ENCODE assay signal across 20 cellular contexts in genomic region chr5:137668574-137669093, GRCh38.
DNase-seq lines count a peak whose midpoint lies in the region; ATAC-seq, FAIRE-seq and TF ChIP-seq lines count a peak whose summit lies in the region.
"Had no signal": no experiment of that assay in that cellular context is flagged by ENCODE, and none has a peak within 500 bp of the region (broad histone marks: within the 10 kb centered on the region; RNA-seq: fewer than 3 reads in every experiment).

No MANE protein-coding gene starts in this region.

- no peak overlapping the region for H2AFZ ChIP-seq in neuronal stem cell (ENCODE audit: low read length)

- H3K9me3 ChIP-seq in CD4-positive, CD25-positive, alpha-beta regulatory T cell (ENCODE audit: control insufficient read depth in 2 of 2, low read length in 2 of 2), result no peaks in the 10 kb centered on the region
- no peaks in the 10 kb centered on the region for H3K9me3 ChIP-seq in neuronal stem cell (replicated peaks in 1 of 2; ENCODE audit: control insufficient read depth in 2 of 2, insufficient read depth in 1 of 2, low read depth in 1 of 2, low read length in 2 of 2)
- H3K9me3 ChIP-seq: SK-N-SH had no signal

- H3K9ac ChIP-seq in neuronal stem cell (ENCODE audit: low read depth, low read length, poor library complexity), result no peak overlapping the region
- H3K9ac ChIP-seq: SK-N-SH had no signal

- H3K4me3 ChIP-seq in CD4-positive, CD25-positive, alpha-beta regulatory T cell (ENCODE audit: low read depth, low read length), result no peak overlapping the region
- H3K4me3 ChIP-seq in neuronal stem cell (ENCODE audit: low read length in 2 of 2), result no peak overlapping the region

- H3K14ac ChIP-seq in neuronal stem cell (ENCODE audit: low read length), result no peak overlapping the region

- TF ChIP-seq CTCF in nephron progenitor cell (IDR thresholded peaks at IDR 0.05), result no peak

- H4K91ac ChIP-seq in neuronal stem cell (ENCODE audit: low read depth, low read length, poor library complexity), result no peak overlapping the region

- H3K79me1 ChIP-seq in neuronal stem cell (ENCODE audit: low read depth, low read length), result no peaks in the 10 kb centered on the region

- peaks cover 7% of the 10 kb centered on the region for H3K36me3 ChIP-seq in CD4-positive, CD25-positive, alpha-beta regulatory T cell (ENCODE audit: control insufficient read depth, insufficient read depth, low read length)
- no peaks in the 10 kb centered on the region for H3K36me3 ChIP-seq in neuronal stem cell (replicated peaks in 1 of 2; ENCODE audit: control insufficient read depth in 2 of 2, insufficient read depth in 2 of 2, low read length in 2 of 2)

- peaks cover 13% of the 10 kb centered on the region for H3K4me1 ChIP-seq in CD4-positive, CD25-positive, alpha-beta regulatory T cell (ENCODE audit: control insufficient read depth, insufficient read depth, low read length, poor library complexity, severe bottlenecking)
- H3K4me1 ChIP-seq in neuronal stem cell (ENCODE audit: control insufficient read depth in 2 of 2, insufficient read depth in 1 of 2, low read depth in 1 of 2, low read length in 2 of 2), result no peaks in the 10 kb centered on the region

- no peaks in the 10 kb centered on the region for H3K27me3 ChIP-seq in CD4-positive, CD25-positive, alpha-beta regulatory T cell (ENCODE audit: control insufficient read depth, insufficient read depth, low read length)
- no peaks in the 10 kb centered on the region for H3K27me3 ChIP-seq in neuronal stem cell (ENCODE audit: control insufficient read depth in 3 of 3, insufficient read depth in 3 of 3, low read depth in 1 of 3, low read length in 3 of 3)

- no peak overlapping the region for H4K8ac ChIP-seq in neuronal stem cell (ENCODE audit: low read depth, low read length)

- no peak overlapping the region for H3K18ac ChIP-seq in neuronal stem cell (ENCODE audit: low read length)

- no peak for DNase-seq in CD4-positive, CD25-positive, alpha-beta regulatory T cell
- DNase-seq in kidney tubule cell (ENCODE audit: low spot score), result peak; percentile 90
- no peak for DNase-seq in nephron progenitor cell
- no peak for DNase-seq in NCI-H2107 (lab: John Stamatoyannopoulos, UW)
- no peak for DNase-seq in HTR-8/SVneo (ENCODE audit: insufficient read length, low spot score)
- no peak for DNase-seq in activated CD4-positive, alpha-beta T cell treated with anti-CD3 and anti-CD28 coated beads, Interleukin-2, amount 50 U/mL, for 4 hours
- DNase-seq in neuronal stem cell (ENCODE audit: low spot score), result no peak
- DNase-seq: COR-L47, KG1, MV-4-11, NCI-H187, NCI-H226, NCI-H524, PC-3, RPMI8226, SHP77 treated with DMSO at 0.1 percent for 48 hours, SK-N-SH had no signal

- no peaks in the 10 kb centered on the region for H3K27me3 Mint-ChIP-seq in CD4-positive, CD25-positive, alpha-beta regulatory T cell
- H3K27me3 Mint-ChIP-seq in activated T-helper 17 cell treated with anti-CD3 and anti-CD28 coated beads, Interleukin-2, amount 50 U/mL, for 72 hours, result no peaks in the 10 kb centered on the region
- H3K27me3 Mint-ChIP-seq in nephron progenitor cell (ENCODE audit: low read depth, poor library complexity), result no peaks in the 10 kb centered on the region

- H3K4me3 Mint-ChIP-seq in CD4-positive, CD25-positive, alpha-beta regulatory T cell, result no peak overlapping the region
- H3K4me3 Mint-ChIP-seq in activated T-helper 17 cell treated with anti-CD3 and anti-CD28 coated beads, Interleukin-2, amount 50 U/mL, for 72 hours, result no peak overlapping the region
- H3K4me3 Mint-ChIP-seq in nephron progenitor cell, result no peak overlapping the region
- H3K4me3 Mint-ChIP-seq: CD14-positive monocyte had no signal

- no peak overlapping the region for H2AK5ac ChIP-seq in neuronal stem cell (ENCODE audit: low read depth, low read length)

- no peak overlapping the region for H3K4ac ChIP-seq in neuronal stem cell (ENCODE audit: low read length)

- FAIRE-seq in HTR-8/SVneo (lab: Jason Lieb, UNC), result no peak
- FAIRE-seq: GM12891 had no signal

- no peak overlapping the region for H2BK15ac ChIP-seq in neuronal stem cell (ENCODE audit: low read length)

- H2BK12ac ChIP-seq in neuronal stem cell (ENCODE audit: low read length), result no peak overlapping the region

- no CpG with 5 or more reads among the region's 5 CpGs for WGBS in neuronal stem cell (ENCODE audit: extremely low coverage in 2 of 2, insufficient read length in 2 of 2, insufficient replicate concordance in 1 of 2), 2 donors

- no peak overlapping the region for H3K4me2 ChIP-seq in neuronal stem cell (ENCODE audit: insufficient read depth, low read length, poor library complexity, severe bottlenecking)
- H3K4me2 ChIP-seq: SK-N-SH had no signal

- H2BK120ac ChIP-seq in neuronal stem cell (ENCODE audit: low read depth, low read length), result no peak overlapping the region

- H3K27ac ChIP-seq in CD4-positive, CD25-positive, alpha-beta regulatory T cell (ENCODE audit: insufficient read depth, low read length, poor library complexity, severe bottlenecking), result no peak overlapping the region
- H3K27ac ChIP-seq in neuronal stem cell (replicated peaks; ENCODE audit: low read length), result no peak overlapping the region

- H2BK5ac ChIP-seq in neuronal stem cell (ENCODE audit: low read length), result no peak overlapping the region

- peak overlapping the region in 2 of 3 donors; percentile 25 to 61 for H3K27ac Mint-ChIP-seq in CD4-positive, CD25-positive, alpha-beta regulatory T cell
- H3K27ac Mint-ChIP-seq in activated T-helper 17 cell treated with anti-CD3 and anti-CD28 coated beads, Interleukin-2, amount 50 U/mL, for 72 hours, result peak overlapping the region; percentile 22
- peak overlapping the region; percentile 33 for H3K27ac Mint-ChIP-seq in nephron progenitor cell
- H3K27ac Mint-ChIP-seq: CD14-positive monocyte had no signal

- peaks cover 25% of the 10 kb centered on the region for H3K36me3 Mint-ChIP-seq in CD4-positive, CD25-positive, alpha-beta regulatory T cell
- no peaks in the 10 kb centered on the region for H3K36me3 Mint-ChIP-seq in activated T-helper 17 cell treated with anti-CD3 and anti-CD28 coated beads, Interleukin-2, amount 50 U/mL, for 72 hours (ENCODE audit: low read depth)
- peaks cover 36% of the 10 kb centered on the region for H3K36me3 Mint-ChIP-seq in nephron progenitor cell (ENCODE audit: low read depth)
- H3K36me3 Mint-ChIP-seq: CD14-positive monocyte had no signal

- no peaks in the 10 kb centered on the region for H3K9me3 Mint-ChIP-seq in CD4-positive, CD25-positive, alpha-beta regulatory T cell
- H3K9me3 Mint-ChIP-seq in activated T-helper 17 cell treated with anti-CD3 and anti-CD28 coated beads, Interleukin-2, amount 50 U/mL, for 72 hours, result no peaks in the 10 kb centered on the region
- H3K9me3 Mint-ChIP-seq in nephron progenitor cell, result no peaks in the 10 kb centered on the region

- H3K23ac ChIP-seq in neuronal stem cell (ENCODE audit: low read depth, low read length, poor library complexity), result no peak overlapping the region

- no peak for ATAC-seq in CD4-positive, CD25-positive, alpha-beta regulatory T cell (ENCODE audit: low read depth in 2 of 2)
- ATAC-seq in activated T-helper 17 cell treated with anti-CD3 and anti-CD28 coated beads, Interleukin-2, amount 50 U/mL, for 72 hours (replicated peaks), result no peak
- ATAC-seq: PC-3 had no signal

- H3K4me1 Mint-ChIP-seq in CD4-positive, CD25-positive, alpha-beta regulatory T cell, result peaks cover 11 to 21% (median 15%) of the 10 kb centered on the region in 4 donors
- H3K4me1 Mint-ChIP-seq in activated T-helper 17 cell treated with anti-CD3 and anti-CD28 coated beads, Interleukin-2, amount 50 U/mL, for 72 hours, result peaks cover 13% of the 10 kb centered on the region
- peaks cover 25% of the 10 kb centered on the region for H3K4me1 Mint-ChIP-seq in nephron progenitor cell
